In genomic region chr22:38115423-38116205, GRCh38 we compare ENCODE assay signal across 25 cellular contexts. TPM values are rescaled to one million over a fixed set of nuclear protein-coding genes. Genes with fewer than 3 reads are reported as not detected.
DNase-seq lines count a peak whose midpoint lies in the region; ATAC-seq and TF ChIP-seq lines count a peak whose summit lies in the region.
"Had no signal": no experiment of that assay in that cellular context is flagged by ENCODE, and none has a peak within 500 bp of the region (broad histone marks: within the 10 kb centered on the region; RNA-seq: fewer than 3 reads in every experiment).

No MANE protein-coding gene starts in this region.

- H3K27ac Mint-ChIP-seq in glutamatergic neuron (ENCODE audit: unreplicated experiment) (no peak overlapping the region), neural crest cell (ENCODE audit: unreplicated experiment) (peak overlapping the region; percentile 12)
- H3K27ac Mint-ChIP-seq in stimulated activated naive B cell treated with anti-CD40 and anti-IgM and Interleukin-4, amounts not matched to agents 10 μg/mL and 1 μg/mL and 100 μg/mL, for 72 hours, result no peak overlapping the region

- peaks cover 10% of the 10 kb centered on the region for H3K36me3 ChIP-seq in left ventricle myocardium inferior
- H3K36me3 ChIP-seq in aorta (ENCODE audit: control insufficient read depth in 1 of 2, insufficient read depth in 2 of 2, low read length in 1 of 2), result no peaks in the 10 kb centered on the region
- H3K36me3 ChIP-seq: SJCRH30 had no signal

- H3K36me3 Mint-ChIP-seq in glutamatergic neuron (ENCODE audit: unreplicated experiment) (no peaks in the 10 kb centered on the region), neural crest cell (ENCODE audit: low read depth) (no peaks in the 10 kb centered on the region)
- H3K36me3 Mint-ChIP-seq in stimulated activated naive B cell treated with anti-CD40 and anti-IgM and Interleukin-4, amounts not matched to agents 10 μg/mL and 1 μg/mL and 100 μg/mL, for 72 hours, result peaks cover 18 to 24% of the 10 kb centered on the region in 2 donors

- H3K9me3 Mint-ChIP-seq in glutamatergic neuron (ENCODE audit: unreplicated experiment) (peaks cover 4% of the 10 kb centered on the region), neural crest cell (no peaks in the 10 kb centered on the region)
- no peaks in the 10 kb centered on the region for H3K9me3 Mint-ChIP-seq in stimulated activated naive B cell treated with anti-CD40 and anti-IgM and Interleukin-4, amounts not matched to agents 10 μg/mL and 1 μg/mL and 100 μg/mL, for 72 hours
- H3K9me3 Mint-ChIP-seq: CD8-positive, alpha-beta memory T cell had no signal

- no peaks in the 10 kb centered on the region for H3K27me3 ChIP-seq in right cardiac atrium (ENCODE audit: control insufficient read depth, insufficient read depth)
- no peaks in the 10 kb centered on the region for H3K27me3 ChIP-seq in left ventricle myocardium inferior (ENCODE audit: low read depth)
- H3K27me3 ChIP-seq in aorta (ENCODE audit: control insufficient read depth in 1 of 2, insufficient read depth in 2 of 2, low read length in 1 of 2), result no peaks in the 10 kb centered on the region
- H3K27me3 ChIP-seq: SJCRH30 had no signal

- peak in 2 of 3 donors; percentile 30 to 63 for DNase-seq in right cardiac atrium
- no peak for DNase-seq in left ventricle myocardium inferior
- no peak for DNase-seq in glutamatergic neuron
- no peak for DNase-seq in neural crest cell (ENCODE audit: low read depth, low spot score)
- peak; percentile 35 to 77 for DNase-seq in aorta
- no peak for DNase-seq in stimulated activated naive B cell treated with anti-CD40 and anti-IgM and Interleukin-4, amounts not matched to agents 10 μg/mL and 1 μg/mL and 100 μg/mL, for 72 hours
- DNase-seq in left lobe of liver (ENCODE audit: low spot score), result no peak
- no peak for DNase-seq in sciatic nerve (ENCODE audit: low spot score)
- DNase-seq: AML-193, Calu3, DMS153, GDM1, IMR-90, MV-4-11, NCI-H1105 treated with DMSO at 0.1 percent for 48 hours, NCI-H1694, NCI-H2081, NCI-H69, SJCRH30 had no signal

- ATAC-seq in right cardiac atrium, result no peak
- ATAC-seq in aorta (ENCODE audit: low FRiP score), result no peak
- no peak for ATAC-seq in stimulated activated naive B cell treated with anti-CD40 and anti-IgM and Interleukin-4, amounts not matched to agents 10 μg/mL and 1 μg/mL and 100 μg/mL, for 72 hours (replicated peaks)
- no peak for ATAC-seq in left lobe of liver
- ATAC-seq in sciatic nerve, result no peak

- no peak for TF ChIP-seq CTCF in left ventricle myocardium inferior (IDR thresholded peaks at IDR 0.05; ENCODE audit: borderline replicate concordance)
- no peak for TF ChIP-seq CTCF in glutamatergic neuron (IDR thresholded peaks at IDR 0.05; ENCODE audit: partially characterized antibody, unreplicated experiment)
- no peak for TF ChIP-seq CTCF in neural crest cell (conservative IDR thresholded peaks at IDR 0.05)

- WGBS in right cardiac atrium, result 95% methylated on average over 31 of the region's 31 CpGs
- 96 to 97% methylated on average over 31 of the region's 31 CpGs for WGBS in aorta, 2 donors

- H3K27ac ChIP-seq in right cardiac atrium (ENCODE audit: low read length), result no peak overlapping the region
- H3K27ac ChIP-seq in left ventricle myocardium inferior (replicated peaks), result no peak overlapping the region
- H3K27ac ChIP-seq in aorta (ENCODE audit: low read depth in 1 of 2, low read length in 2 of 2), result no peak overlapping the region
- H3K27ac ChIP-seq: C4-2B, SJCRH30 had no signal

- H3K4me3 ChIP-seq in right cardiac atrium (ENCODE audit: low read length) (no peak overlapping the region), left ventricle myocardium inferior (no peak overlapping the region), aorta (ENCODE audit: low read length in 2 of 2) (no peak overlapping the region)
- H3K4me3 ChIP-seq: SJCRH30 had no signal

- intact Hi-C loops in right cardiac atrium (cut with DNase I) (loop anchor here in 2 of 4 donors (10.0 kb wide), 3 partner anchors 89 to 239 kb away; partner anchors contain the start of gene MAFF (in 1 of the 2)), left ventricle myocardium inferior (cut with micrococcal nuclease) (no loop called here), aorta (cut with DNase I) (loop anchor here (1.0 to 5.0 kb wide), 2 partner anchors 237 to 238 kb away; no protein-coding TSS in a partner anchor), sciatic nerve (cut with DNase I) (loop anchor here (10.0 kb wide), 1 partner anchor 49 kb away; no protein-coding TSS in a partner anchor)

- H3K4me1 Mint-ChIP-seq in glutamatergic neuron (ENCODE audit: low read depth, unreplicated experiment) (peaks cover 5% of the 10 kb centered on the region), neural crest cell (peaks cover 12% of the 10 kb centered on the region)
- peaks cover 3 to 13% of the 10 kb centered on the region in 2 donors for H3K4me1 Mint-ChIP-seq in stimulated activated naive B cell treated with anti-CD40 and anti-IgM and Interleukin-4, amounts not matched to agents 10 μg/mL and 1 μg/mL and 100 μg/mL, for 72 hours

- H3K27me3 Mint-ChIP-seq in glutamatergic neuron (ENCODE audit: unreplicated experiment) (peaks cover 5% of the 10 kb centered on the region), neural crest cell (ENCODE audit: low read depth) (peaks cover 2% of the 10 kb centered on the region)
- no peaks in the 10 kb centered on the region for H3K27me3 Mint-ChIP-seq in stimulated activated naive B cell treated with anti-CD40 and anti-IgM and Interleukin-4, amounts not matched to agents 10 μg/mL and 1 μg/mL and 100 μg/mL, for 72 hours
- H3K27me3 Mint-ChIP-seq: CD8-positive, alpha-beta memory T cell had no signal

- H3K4me3 Mint-ChIP-seq in glutamatergic neuron (ENCODE audit: unreplicated experiment), result peak overlapping the region; percentile 20
- peak overlapping the region; percentile 31 for H3K4me3 Mint-ChIP-seq in neural crest cell
- H3K4me3 Mint-ChIP-seq in stimulated activated naive B cell treated with anti-CD40 and anti-IgM and Interleukin-4, amounts not matched to agents 10 μg/mL and 1 μg/mL and 100 μg/mL, for 72 hours, result no peak overlapping the region
- H3K4me3 Mint-ChIP-seq: CD8-positive, alpha-beta memory T cell had no signal

- no peaks in the 10 kb centered on the region for H3K9me3 ChIP-seq in right cardiac atrium (ENCODE audit: control insufficient read depth, low read length)
- H3K9me3 ChIP-seq in left ventricle myocardium inferior (replicated peaks), result no peaks in the 10 kb centered on the region
- H3K9me3 ChIP-seq in aorta (ENCODE audit: control insufficient read depth, low read length), result no peaks in the 10 kb centered on the region
- H3K9me3 ChIP-seq: SJCRH30 had no signal

- H3K4me1 ChIP-seq in right cardiac atrium (ENCODE audit: control insufficient read depth, insufficient read depth, low read length), result no peaks in the 10 kb centered on the region
- H3K4me1 ChIP-seq in left ventricle myocardium inferior, result peaks cover 11% of the 10 kb centered on the region
- no peaks in the 10 kb centered on the region for H3K4me1 ChIP-seq in aorta (ENCODE audit: control insufficient read depth in 1 of 2, insufficient read depth in 2 of 2, low read length in 2 of 2)
- H3K4me1 ChIP-seq: SJCRH30 had no signal

RNA-seq across cellular contexts. Expression of gene BAIAP2L2, which starts 5.1 kb away (rescaled TPM):
- total RNA-seq in right cardiac atrium (under 1 TPM in 2 of 4 donors, not detected in 2; 0.17 to 0.53 TPM), left ventricle myocardium inferior (0.16 TPM), glutamatergic neuron (ENCODE audit: unreplicated experiment) (28.6 TPM), neural crest cell (0.51 and 0.52 TPM in 2 replicates), aorta (under 1 TPM; 0.26 to 0.48 TPM), left lobe of liver (1.1 TPM), sciatic nerve (1.6 TPM)
- polyA plus RNA-seq in right cardiac atrium (0.20 TPM), aorta (10 to 100 TPM in 1 of 2 donors, 1 to 10 TPM in 1; 2.3 to 11.9 TPM)
- total RNA-seq: A172, H4, NCI-H460, SJCRH30 had no signal
- polyA plus RNA-seq: CD8-positive, alpha-beta memory T cell had no signal

RNA-seq across cellular contexts. Expression of gene SLC16A8, which starts 31.6 kb away (rescaled TPM):
- total RNA-seq in right cardiac atrium (under 1 TPM in 3 of 4 donors, not detected in 1; 0.41 to 0.68 (median 0.57) TPM), left ventricle myocardium inferior (not detected), glutamatergic neuron (ENCODE audit: unreplicated experiment) (not detected), neural crest cell (0.26 TPM in 1 of 2 replicates, not detected in the other), aorta (under 1 TPM in 1 of 2 donors, not detected in 1; 0.81 TPM), left lobe of liver (not detected), sciatic nerve (1.7 TPM)
- polyA plus RNA-seq in right cardiac atrium (0.63 TPM), aorta (under 1 TPM; 0.25 to 0.72 TPM)
- total RNA-seq: A172, Calu3, H4, IMR-90, NCI-H460 had no signal
- polyA plus RNA-seq: AG04450; CD8-positive, alpha-beta memory T cell; IMR-90 had no signal

RNA-seq across cellular contexts. Expression of gene PICK1, which starts 58.4 kb away (rescaled TPM):
- total RNA-seq in right cardiac atrium (10 to 100 TPM; 23.8 to 26.5 (median 25.0) TPM), left ventricle myocardium inferior (21.1 TPM), glutamatergic neuron (ENCODE audit: unreplicated experiment) (44.8 TPM), neural crest cell (20.1 and 24.0 TPM in 2 replicates), aorta (10 to 100 TPM; 25.0 to 26.4 TPM), left lobe of liver (16.8 TPM), sciatic nerve (28.7 TPM)
- polyA plus RNA-seq in right cardiac atrium (31.3 TPM), aorta (10 to 100 TPM in 1 of 2 donors, 1 to 10 TPM in 1; 9.5 to 46.2 TPM)

Comparison
In these comparisons a context has a peak if more than half of its experiments do, and no peak if none do; other contexts are left out.
1. DNase-seq: peak in right cardiac atrium (2 of 3) and aorta (2 of 2); none in left ventricle myocardium inferior (single experiment), glutamatergic neuron (single experiment), neural crest cell (single experiment), stimulated activated naive B cell treated with anti-CD40 and anti-IgM and Interleukin-4, amounts not matched to agents 10 μg/mL and 1 μg/mL and 100 μg/mL, for 72 hours (single experiment), left lobe of liver (single experiment) and sciatic nerve (single experiment).
2. H3K4me3 Mint-ChIP-seq: peak in glutamatergic neuron (single experiment) and neural crest cell (single experiment); none in stimulated activated naive B cell treated with anti-CD40 and anti-IgM and Interleukin-4, amounts not matched to agents 10 μg/mL and 1 μg/mL and 100 μg/mL, for 72 hours (0 of 2).
3. RNA of gene BAIAP2L2, which starts 5.1 kb away (total RNA-seq): 28.6 TPM in glutamatergic neuron (single experiment); 1.6 TPM in sciatic nerve (single experiment), 1.1 TPM in left lobe of liver (single experiment), 0.51 to 0.52 TPM in neural crest cell, 0.26 to 0.48 TPM in aorta, 0.17 to 0.53 TPM in right cardiac atrium and 0.16 TPM in left ventricle myocardium inferior (single experiment); every median in the first group is over 10 times any median in the second.